Comparison of ENCODE assay signal across 8 cellular contexts in genomic region chr2:96815326-96816126, GRCh38. TPM values are rescaled to one million over a fixed set of nuclear protein-coding genes. Genes with fewer than 3 reads are reported as not detected.
DNase-seq lines count a peak whose midpoint lies in the region; ATAC-seq, FAIRE-seq and TF ChIP-seq lines count a peak whose summit lies in the region.

No MANE protein-coding gene starts in this region.

- intact Hi-C loops in activated CD4-positive, alpha-beta memory T cell treated with anti-CD3 and anti-CD28 coated beads for 36 hours (cut with micrococcal nuclease), result loop anchor here (1.0 to 5.0 kb wide), 6 partner anchors 9 to 297 kb away; partner anchors contain the start of genes ANKRD36, ANKRD39 and CNNM4
- intact Hi-C loops in pancreas (cut with DNase I), result no loop called here

- in situ Hi-C loops in Caki2 (cut with HindIII; ENCODE audit: low pct_unique_long_range_greater_than_20kb, low sequenced_read_pairs), result no loop called here

- peaks cover 52% of the 10 kb centered on the region for H3K4me1 Mint-ChIP-seq in activated CD4-positive, alpha-beta memory T cell treated with anti-CD3 and anti-CD28 coated beads for 36 hours (ENCODE audit: low read depth)

- peak in 3 of 4 donors; percentile 7 to 10 (median 9) for ATAC-seq in pancreas
- no peak for ATAC-seq in esophagus mucosa

- TF ChIP-seq CTCF in fibroblast of the aortic adventitia (IDR thresholded peaks at IDR 0.05; ENCODE audit: insufficient read depth, low read length), result no peak
- TF ChIP-seq CTCF in pancreas (IDR thresholded peaks at IDR 0.05), result no peak

- peak overlapping the region; percentile 71 for H3K4me3 ChIP-seq in Jurkat, Clone E6-1 (ENCODE audit: low read length)
- H3K4me3 ChIP-seq in fibroblast of the aortic adventitia (ENCODE audit: low read depth, low read length) (peak overlapping the region; percentile 71), pancreas (peak overlapping the region; percentile 74 to 86 (median 82))

- peaks cover 4% of the 10 kb centered on the region for H3K36me3 Mint-ChIP-seq in activated CD4-positive, alpha-beta memory T cell treated with anti-CD3 and anti-CD28 coated beads for 36 hours

- no peaks in the 10 kb centered on the region for H3K27me3 Mint-ChIP-seq in activated CD4-positive, alpha-beta memory T cell treated with anti-CD3 and anti-CD28 coated beads for 36 hours

- POLR2A ChIA-PET in activated CD4-positive, alpha-beta memory T cell treated with anti-CD3 and anti-CD28 coated beads for 36 hours (lab: Charles Lee), result interaction anchor here (1.2 to 3.6 kb wide), 5 partner anchors 24 to 147 kb away, joined by 3 to 17 read pairs (median 5); partner anchors contain the start of genes ANKRD39 and CNNM4

- peak overlapping the region; percentile 84 to 98 (median 91) for H3K27ac ChIP-seq in pancreas

- DNase-seq in Caki2 (ENCODE audit: low read depth) (peak; percentile 70), GM19238 (ENCODE audit: insufficient read length, low spot score) (peak; percentile 49), fibroblast of the aortic adventitia (ENCODE audit: low read depth) (peak; percentile 57), pancreas (peak in 2 of 6 donors; percentile 35 to 45), SHP77 treated with DMSO at 0.1 percent for 48 hours (lab: John Stamatoyannopoulos, UW) (no peak)
- DNase-seq in Jurkat, Clone E6-1 (ENCODE audit: low read depth, low spot score), result no peak
- DNase-seq in activated CD4-positive, alpha-beta memory T cell treated with anti-CD3 and anti-CD28 coated beads for 36 hours, result peak; percentile 45

- peak overlapping the region; percentile 82 for H3K4me3 Mint-ChIP-seq in activated CD4-positive, alpha-beta memory T cell treated with anti-CD3 and anti-CD28 coated beads for 36 hours

- no peaks in the 10 kb centered on the region for H3K36me3 ChIP-seq in pancreas

- H3K9me3 Mint-ChIP-seq in activated CD4-positive, alpha-beta memory T cell treated with anti-CD3 and anti-CD28 coated beads for 36 hours, result no peaks in the 10 kb centered on the region

- H3K9me3 ChIP-seq in pancreas, result no peaks in the 10 kb centered on the region

- WGBS in pancreas, 2 donors, result 1% methylated on average over 53 to 60 of the region's 60 CpGs

- H3K4me1 ChIP-seq in pancreas, result peaks cover 16 to 37% (median 22%) of the 10 kb centered on the region in 3 donors

- no peak for FAIRE-seq in pancreas (lab: Jason Lieb, UNC)

- CTCF ChIA-PET in activated CD4-positive, alpha-beta memory T cell treated with anti-CD3 and anti-CD28 coated beads for 36 hours (lab: Charles Lee), result interaction anchor here (0.8 to 2.3 kb wide), 12 partner anchors 9 to 139 kb away, joined by 3 to 14 read pairs (median 4); partner anchors contain the start of genes ANKRD39 and CNNM4

- peak overlapping the region; percentile 77 for H3K27ac Mint-ChIP-seq in activated CD4-positive, alpha-beta memory T cell treated with anti-CD3 and anti-CD28 coated beads for 36 hours

- no peaks in the 10 kb centered on the region for H3K27me3 ChIP-seq in pancreas

RNA-seq across cellular contexts. Expression of gene CNNM3, which starts 0.5 kb away (rescaled TPM):
- total RNA-seq in Caki2 (2014; rRNA removed; shearing (Covaris generic); ENCODE audit: low replicate concordance), result 28.7 and 41.7 TPM in 2 replicates
- polyA plus RNA-seq in Jurkat, Clone E6-1 (2012; ENCODE audit: insufficient read depth, insufficient read length), result 24.5 TPM
- total RNA-seq in activated CD4-positive, alpha-beta memory T cell treated with anti-CD3 and anti-CD28 coated beads for 36 hours, result 10 to 100 TPM; 16.3 to 22.2 TPM
- total RNA-seq in fibroblast of the aortic adventitia (ENCODE audit: low replicate concordance) (2.2 and 6.9 TPM in 2 replicates), pancreas (10 to 100 TPM; 16.8 to 35.1 (median 26.0) TPM), esophagus mucosa (6.1 TPM)
- polyA plus RNA-seq in pancreas, result 10 to 100 TPM; 13.6 to 15.6 TPM

RNA-seq across cellular contexts. Expression of gene ANKRD23, which starts 28.3 kb away (rescaled TPM):
- total RNA-seq in Caki2 (2014; rRNA removed; shearing (Covaris generic); ENCODE audit: low replicate concordance), result 1.3 and 9.4 TPM in 2 replicates
- polyA plus RNA-seq in Jurkat, Clone E6-1 (2012; ENCODE audit: insufficient read depth, insufficient read length), result 4.7 TPM
- 1 to 10 TPM; 5.8 to 7.6 TPM for total RNA-seq in activated CD4-positive, alpha-beta memory T cell treated with anti-CD3 and anti-CD28 coated beads for 36 hours
- total RNA-seq in fibroblast of the aortic adventitia (ENCODE audit: low replicate concordance) (2.3 and 6.0 TPM in 2 replicates), pancreas (1 to 10 TPM in 5 of 6 donors, under 1 TPM in 1; 0.95 to 3.2 (median 2.4) TPM), esophagus mucosa (1.8 TPM)
- 10 to 100 TPM in 1 of 2 donors, 1 to 10 TPM in 1; 8.2 to 10.9 TPM for polyA plus RNA-seq in pancreas

RNA-seq across cellular contexts. Expression of gene ANKRD39, which starts 42.3 kb away (rescaled TPM):
- total RNA-seq in Caki2 (2014; rRNA removed; shearing (Covaris generic); ENCODE audit: low replicate concordance), result 33.2 and 53.3 TPM in 2 replicates
- 40.2 TPM for polyA plus RNA-seq in Jurkat, Clone E6-1 (2012; ENCODE audit: insufficient read depth, insufficient read length)
- 10 to 100 TPM; 29.0 to 35.1 TPM for total RNA-seq in activated CD4-positive, alpha-beta memory T cell treated with anti-CD3 and anti-CD28 coated beads for 36 hours
- total RNA-seq in fibroblast of the aortic adventitia (ENCODE audit: low replicate concordance) (4.0 and 6.1 TPM in 2 replicates), pancreas (1 to 10 TPM; 4.7 to 8.9 (median 5.7) TPM), esophagus mucosa (7.8 TPM)
- polyA plus RNA-seq in pancreas, result 10 to 100 TPM; 13.2 to 14.9 TPM

RNA-seq across cellular contexts. Expression of gene SEMA4C, which starts 54.4 kb away (rescaled TPM):
- total RNA-seq in Caki2 (2014; rRNA removed; shearing (Covaris generic); ENCODE audit: low replicate concordance), result 30.7 and 40.4 TPM in 2 replicates
- polyA plus RNA-seq in Jurkat, Clone E6-1 (2012; ENCODE audit: insufficient read depth, insufficient read length), result 12.0 TPM
- 10 to 100 TPM; 13.9 to 18.8 TPM for total RNA-seq in activated CD4-positive, alpha-beta memory T cell treated with anti-CD3 and anti-CD28 coated beads for 36 hours
- 15.4 and 20.4 TPM in 2 replicates for total RNA-seq in fibroblast of the aortic adventitia (ENCODE audit: low replicate concordance)
- total RNA-seq in pancreas, result 10 to 100 TPM in 2 of 6 donors, 1 to 10 TPM in 4; 6.7 to 21.8 (median 8.3) TPM
- 10 to 100 TPM; 14.0 to 17.2 TPM for polyA plus RNA-seq in pancreas
- total RNA-seq in esophagus mucosa, result 14.9 TPM

RNA-seq across cellular contexts. Expression of gene CNNM4, which starts 54.8 kb away (rescaled TPM):
- 23.5 and 24.3 TPM in 2 replicates for total RNA-seq in Caki2 (2014; rRNA removed; shearing (Covaris generic); ENCODE audit: low replicate concordance)
- 4.0 TPM for polyA plus RNA-seq in Jurkat, Clone E6-1 (2012; ENCODE audit: insufficient read depth, insufficient read length)
- total RNA-seq in activated CD4-positive, alpha-beta memory T cell treated with anti-CD3 and anti-CD28 coated beads for 36 hours, result 1 to 10 TPM; 7.5 to 8.2 TPM
- 2.4 and 3.8 TPM in 2 replicates for total RNA-seq in fibroblast of the aortic adventitia (ENCODE audit: low replicate concordance)
- total RNA-seq in pancreas, result 1 to 10 TPM; 4.8 to 6.9 (median 5.8) TPM
- 1 to 10 TPM; 3.3 to 5.6 TPM for polyA plus RNA-seq in pancreas
- total RNA-seq in esophagus mucosa, result 9.3 TPM

Comparison
In these comparisons a context has a peak if more than half of its experiments do, and no peak if none do; other contexts are left out.
1. DNase-seq: peak in Caki2 (single experiment), GM19238 (single experiment), activated CD4-positive, alpha-beta memory T cell treated with anti-CD3 and anti-CD28 coated beads for 36 hours (single experiment) and fibroblast of the aortic adventitia (single experiment); none in Jurkat, Clone E6-1 (single experiment) and SHP77 treated with DMSO at 0.1 percent for 48 hours (single experiment).
2. Peak in every context shown above with its lines, with median percentiles within 50 percentile points of each other: H3K4me3 ChIP-seq.